In the genomic region with DNA sequence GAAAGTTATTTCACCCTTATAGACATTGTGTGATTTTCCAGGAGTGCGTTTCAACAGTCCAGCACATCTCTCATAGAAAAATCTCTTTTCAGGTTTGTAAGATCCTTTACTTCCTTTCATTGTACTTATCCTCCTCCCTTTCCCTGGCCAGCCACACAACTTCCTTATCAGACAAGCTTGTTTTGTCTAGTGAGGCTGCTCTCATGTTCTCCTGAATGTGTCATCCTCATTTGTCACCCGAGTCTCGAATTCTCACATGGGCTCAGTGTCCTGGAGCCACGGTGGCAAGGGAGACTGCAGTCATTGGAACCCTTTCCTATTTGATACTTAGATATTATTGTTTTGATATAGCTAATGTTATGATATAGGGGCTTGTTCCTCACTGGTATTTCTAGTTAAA, we compare ENCODE assay signal across 1 cellular context.
TF ChIP-seq lines count a peak whose summit lies in the region.

No MANE protein-coding gene starts in this region.

TF ChIP-seq in SK-N-SH, 30 proteins besides CTCF, POLR2A, EP300 and RAD21 (continued from another document):
- TF ChIP-seq, protein P1, sequence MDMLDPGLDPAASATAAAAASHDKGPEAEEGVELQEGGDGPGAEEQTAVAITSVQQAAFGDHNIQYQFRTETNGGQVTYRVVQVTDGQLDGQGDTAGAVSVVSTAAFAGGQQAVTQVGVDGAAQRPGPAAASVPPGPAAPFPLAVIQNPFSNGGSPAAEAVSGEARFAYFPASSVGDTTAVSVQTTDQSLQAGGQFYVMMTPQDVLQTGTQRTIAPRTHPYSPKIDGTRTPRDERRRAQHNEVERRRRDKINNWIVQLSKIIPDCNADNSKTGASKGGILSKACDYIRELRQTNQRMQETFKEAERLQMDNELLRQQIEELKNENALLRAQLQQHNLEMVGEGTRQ (IDR thresholded peaks at IDR 0.05; ENCODE audit: borderline replicate concordance, low read depth, low read length), result no peak
- TF ChIP-seq FOSL2 (IDR thresholded peaks at IDR 0.05; ENCODE audit: borderline replicate concordance, low read depth) (no peak), NRF1 (IDR thresholded peaks at IDR 0.05; ENCODE audit: low read depth, low read length) (no peak), FOXJ3 (CRISPR knock-in tag; IDR thresholded peaks at IDR 0.05) (no peak), TEAD4 (IDR thresholded peaks at IDR 0.05; ENCODE audit: borderline replicate concordance, insufficient read depth) (no peak), RXRA (IDR thresholded peaks at IDR 0.05; ENCODE audit: borderline replicate concordance, low read depth) (no peak), ELF1 (IDR thresholded peaks at IDR 0.05) (no peak)
- TF ChIP-seq, protein P2, sequence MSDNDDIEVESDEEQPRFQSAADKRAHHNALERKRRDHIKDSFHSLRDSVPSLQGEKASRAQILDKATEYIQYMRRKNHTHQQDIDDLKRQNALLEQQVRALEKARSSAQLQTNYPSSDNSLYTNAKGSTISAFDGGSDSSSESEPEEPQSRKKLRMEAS (IDR thresholded peaks at IDR 0.05; ENCODE audit: low read depth), result no peak
